Comparison of ENCODE assay signal across 2 cellular contexts in genomic region chr1:39151267-39151666, GRCh38.
TF ChIP-seq lines count a peak whose summit lies in the region.

No MANE protein-coding gene starts in this region.

TF ChIP-seq in IMR-90, 13 proteins besides CTCF, POLR2A, EP300 and RAD21:
- no peak for TF ChIP-seq MAZ (IDR thresholded peaks at IDR 0.05; ENCODE audit: borderline replicate concordance, low read depth, low read length)
- TF ChIP-seq, protein P1, sequence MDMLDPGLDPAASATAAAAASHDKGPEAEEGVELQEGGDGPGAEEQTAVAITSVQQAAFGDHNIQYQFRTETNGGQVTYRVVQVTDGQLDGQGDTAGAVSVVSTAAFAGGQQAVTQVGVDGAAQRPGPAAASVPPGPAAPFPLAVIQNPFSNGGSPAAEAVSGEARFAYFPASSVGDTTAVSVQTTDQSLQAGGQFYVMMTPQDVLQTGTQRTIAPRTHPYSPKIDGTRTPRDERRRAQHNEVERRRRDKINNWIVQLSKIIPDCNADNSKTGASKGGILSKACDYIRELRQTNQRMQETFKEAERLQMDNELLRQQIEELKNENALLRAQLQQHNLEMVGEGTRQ (IDR thresholded peaks at IDR 0.05; ENCODE audit: low read depth, low read length) = no peak
- no peak for TF ChIP-seq RCOR1 (IDR thresholded peaks at IDR 0.05; ENCODE audit: insufficient replicate concordance, low read length)
- no peak for TF ChIP-seq FOS (IDR thresholded peaks at IDR 0.05; ENCODE audit: low read depth, low read length)

TF ChIP-seq in endothelial cell of umbilical vein, 7 proteins besides CTCF, POLR2A, EP300 and RAD21:
- TF ChIP-seq FOS (IDR thresholded peaks at IDR 0.05; ENCODE audit: borderline replicate concordance, insufficient read depth, low read length) (no peak), MAX (IDR thresholded peaks at IDR 0.05; ENCODE audit: insufficient read depth, insufficient read length) (no peak), MYC (IDR thresholded peaks at IDR 0.05; ENCODE audit: low read depth, low read length) (no peak), POLR2AphosphoS5 (IDR thresholded peaks at IDR 0.05; ENCODE audit: insufficient read depth, low read depth, low read length) (peak; percentile 42)
